Comparison of ENCODE assay signal across 10 cellular contexts in the genomic region with DNA sequence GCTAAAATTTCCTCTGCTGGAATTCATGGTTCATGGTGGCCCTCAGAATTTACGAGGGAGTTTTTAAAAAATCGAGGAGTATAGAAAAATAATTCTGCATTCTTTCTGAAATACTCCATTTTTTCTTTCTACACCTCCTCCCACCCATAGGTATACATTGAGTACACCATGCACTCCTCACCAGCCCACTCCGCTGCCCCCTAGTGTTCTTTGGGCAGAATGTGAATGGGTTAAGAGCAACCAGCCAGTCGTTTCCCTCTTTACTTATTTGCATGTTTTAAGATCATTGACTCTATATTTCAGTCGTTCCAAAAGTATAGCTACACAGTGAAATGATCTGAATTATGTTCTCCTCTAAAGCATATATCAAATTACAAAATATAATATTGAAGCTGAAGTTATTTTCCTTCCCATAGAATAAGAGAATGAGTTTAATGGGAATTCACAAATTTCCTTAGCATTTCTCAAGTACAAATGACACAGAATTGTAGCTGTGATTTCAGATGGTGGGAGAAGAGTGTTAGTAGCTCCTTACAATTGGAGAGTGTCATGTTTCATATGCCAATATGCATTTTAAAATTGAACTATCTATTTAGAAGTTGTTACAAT.
DNase-seq lines count a peak whose midpoint lies in the region; ATAC-seq and TF ChIP-seq lines count a peak whose summit lies in the region.
"Had no signal": no experiment of that assay in that cellular context is flagged by ENCODE, and none has a peak within 500 bp of the region (broad histone marks: within the 10 kb centered on the region; RNA-seq: fewer than 3 reads in every experiment).

No MANE protein-coding gene starts in this region.

- no peak overlapping the region for H3K4me3 ChIP-seq in dorsolateral prefrontal cortex
- H3K4me3 ChIP-seq: BLaER1 treated with 17β-estradiol and CSF1 and Interleukin-3, amounts not matched to agents 10 nM and 100 nM had no signal

- H3K27me3 ChIP-seq in dorsolateral prefrontal cortex: peaks cover 0 to 11% (median 0%) of the 10 kb centered on the region in 45 donors
- H3K27me3 ChIP-seq: BLaER1 treated with 17β-estradiol and CSF1 and Interleukin-3, amounts not matched to agents 10 nM and 100 nM; neutrophil had no signal

- no peak overlapping the region for H3K27ac ChIP-seq in dorsolateral prefrontal cortex
- H3K27ac ChIP-seq: BLaER1 treated with 17β-estradiol and CSF1 and Interleukin-3, amounts not matched to agents 10 nM and 100 nM; neutrophil had no signal

- DNase-seq in NCI-H524 (lab: John Stamatoyannopoulos, UW) (peak; percentile 44 to 55), NCI-H524 treated with DMSO at 0.1 percent for 48 hours (lab: John Stamatoyannopoulos, UW) (no peak), NCI-H69 (lab: John Stamatoyannopoulos, UW) (peak; percentile 81), dorsolateral prefrontal cortex (no peak), renal cortical epithelial cell (ENCODE audit: low read depth) (peak; percentile 9)

- peak in 35 of 56 donors; percentile 9 to 53 (median 32) for TF ChIP-seq CTCF in dorsolateral prefrontal cortex (IDR thresholded peaks at IDR 0.05 in 54 of 56, conservative IDR thresholded peaks at IDR 0.05 in 2 of 56; ENCODE audit: low read depth in 1 of 56, partially characterized antibody in 56 of 56)

- ATAC-seq in HG02852 (IDR thresholded peaks at IDR 0.05; ENCODE audit: unreplicated experiment): peak; percentile 71
- no peak for ATAC-seq in HG03095 (IDR thresholded peaks at IDR 0.05; ENCODE audit: unreplicated experiment)
- ATAC-seq in GM19452 (IDR thresholded peaks at IDR 0.05; ENCODE audit: unreplicated experiment): no peak

- intact Hi-C loops in dorsolateral prefrontal cortex (cut with DNase I): no loop called here

Comparison
In these comparisons a context has a peak if more than half of its experiments do, and no peak if none do; other contexts are left out.
1. DNase-seq: peak in NCI-H524 (2 of 2), NCI-H69 (single experiment) and renal cortical epithelial cell (single experiment); none in NCI-H524 treated with DMSO at 0.1 percent for 48 hours (single experiment) and dorsolateral prefrontal cortex (0 of 10).